Comparison of ENCODE assay signal across 8 cellular contexts in genomic region chr22:41448189-41448808, GRCh38. TPM values are rescaled to one million over a fixed set of nuclear protein-coding genes. Genes with fewer than 3 reads are reported as not detected.
A peak's percentile ranks its signal among the peaks of the same experiment; 100 is the strongest.
DNase-seq lines count a peak whose midpoint lies in the region; ATAC-seq, FAIRE-seq and TF ChIP-seq lines count a peak whose summit lies in the region.

No MANE protein-coding gene starts in this region.

- H3K27ac ChIP-seq in right atrium auricular region (peak overlapping the region; percentile 99 to 100), prostate gland (peak overlapping the region; percentile 96 to 100), urinary bladder (ENCODE audit: low read depth) (peak overlapping the region; percentile 97)

- H3K36me3 ChIP-seq in right atrium auricular region (peaks cover 1% of the 10 kb centered on the region), prostate gland (no peaks in the 10 kb centered on the region), urinary bladder (ENCODE audit: insufficient read depth) (no peaks in the 10 kb centered on the region)

- intact Hi-C loops in prostate gland (cut with DNase I): no loop called here

- H3K9me3 ChIP-seq in right atrium auricular region (no peaks in the 10 kb centered on the region), prostate gland (no peaks in the 10 kb centered on the region)

- H3K4me1 ChIP-seq in right atrium auricular region (peaks cover 0 to 17% of the 10 kb centered on the region in 2 donors), prostate gland (replicated peaks) (peaks cover under 1% of the 10 kb centered on the region), urinary bladder (ENCODE audit: insufficient read depth) (no peaks in the 10 kb centered on the region)

- H3K4me3 ChIP-seq in right atrium auricular region (peak overlapping the region; percentile 96 to 99), prostate gland (peak overlapping the region; percentile 89 to 99), urinary bladder (ENCODE audit: low read depth, low read length) (peak overlapping the region; percentile 60)

- no peak for TF ChIP-seq CTCF in right atrium auricular region (IDR thresholded peaks at IDR 0.05)
- peak in 1 of 4 experiments; percentile 27 for TF ChIP-seq CTCF in prostate gland (IDR thresholded peaks at IDR 0.05)

- FAIRE-seq in GM12891 (lab: Jason Lieb, UNC): peak; percentile 99

- ATAC-seq in HG02885 (IDR thresholded peaks at IDR 0.05; ENCODE audit: poor library complexity, unreplicated experiment): peak; percentile 54

- H3K27me3 ChIP-seq in right atrium auricular region (no peaks in the 10 kb centered on the region), prostate gland (replicated peaks; ENCODE audit: insufficient read depth) (no peaks in the 10 kb centered on the region)

- TF ChIP-seq POLR2A in GM12891 (IDR thresholded peaks at IDR 0.05; ENCODE audit: low read depth, low read length): no peak
- peak; percentile 94 for TF ChIP-seq POLR2A in prostate gland (IDR thresholded peaks at IDR 0.05)

- peak; percentile 79 for DNase-seq in GM12891 (ENCODE audit: insufficient read length, low spot score)
- peak; percentile 79 to 82 for DNase-seq in NCI-H187 (lab: John Stamatoyannopoulos, UW)
- DNase-seq in T-helper 2 cell: peak; percentile 64 to 99 (median 85)
- peak; percentile 82 to 100 (median 98) for DNase-seq in anterior cingulate cortex (lab: John Stamatoyannopoulos, UW)
- DNase-seq in right atrium auricular region (ENCODE audit: low spot score): peak; percentile 98
- DNase-seq in prostate gland (ENCODE audit: low spot score): peak; percentile 96

- under 1% methylated on average over 28 of the region's 28 CpGs for WGBS in prostate gland
- WGBS in urinary bladder: under 1% methylated on average over 28 of the region's 28 CpGs

TF ChIP-seq in GM12891, 5 proteins besides CTCF, POLR2A, EP300 and RAD21:
- TF ChIP-seq POU2F2 (IDR thresholded peaks at IDR 0.05; ENCODE audit: low read depth, low read length): 0 out of 2 replicates have a peak, but pooled peaks have one; percentile 30
- no peak for TF ChIP-seq PAX5 (IDR thresholded peaks at IDR 0.05; ENCODE audit: insufficient read depth, low read length, severe bottlenecking)
- peak; percentile 82 for TF ChIP-seq TAF1 (IDR thresholded peaks at IDR 0.05; ENCODE audit: low read depth, low read length)
- TF ChIP-seq SPI1 (IDR thresholded peaks at IDR 0.05; ENCODE audit: low read depth, low read length): no peak
- no peak for TF ChIP-seq POLR2AphosphoS5 (IDR thresholded peaks at IDR 0.05; ENCODE audit: low read depth, low read length)

RNA-seq across cellular contexts. Expression of gene TOB2, which starts 1.7 kb away (rescaled TPM):
- 10.5 TPM for polyA plus RNA-seq in GM12891 (2012; ENCODE audit: low read depth, missing spikeins)
- 10 to 100 TPM; 49.1 to 55.3 TPM for total RNA-seq in right atrium auricular region
- 10 to 100 TPM; 56.7 to 80.8 TPM for total RNA-seq in prostate gland
- 20.9 TPM for total RNA-seq in urinary bladder
- 34.0 TPM for polyA plus RNA-seq in urinary bladder

RNA-seq across cellular contexts. Expression of gene PHF5A, which starts 20.2 kb away (rescaled TPM):
- 41.2 TPM for polyA plus RNA-seq in GM12891 (2012; ENCODE audit: low read depth, missing spikeins)
- total RNA-seq in right atrium auricular region (10 to 100 TPM; 19.3 to 23.5 TPM), prostate gland (10 to 100 TPM; 35.8 to 40.2 TPM), urinary bladder (37.3 TPM)
- 38.1 TPM for polyA plus RNA-seq in urinary bladder

RNA-seq across cellular contexts. Expression of gene ACO2, which starts 20.6 kb away (rescaled TPM):
- polyA plus RNA-seq in GM12891 (2012; ENCODE audit: low read depth, missing spikeins): 86.0 TPM
- total RNA-seq in right atrium auricular region (100 to 1,000 TPM; 447 to 604 TPM), prostate gland (100 to 1,000 TPM; 100 to 177 TPM), urinary bladder (41.8 TPM)
- polyA plus RNA-seq in urinary bladder: 84.6 TPM

Comparison
In these comparisons a context has a peak if more than half of its experiments do, and no peak if none do; other contexts are left out.
1. Peak in every context shown above with its lines: DNase-seq, ATAC-seq, H3K4me3 ChIP-seq and H3K27ac ChIP-seq.